In genomic region chr1:151638074-151638775, GRCh38 we compare ENCODE assay signal across 26 cellular contexts. TPM values are rescaled to one million over a fixed set of nuclear protein-coding genes. Genes with fewer than 3 reads are reported as not detected.
DNase-seq lines count a peak whose midpoint lies in the region; ATAC-seq and TF ChIP-seq lines count a peak whose summit lies in the region.
"Had no signal": no experiment of that assay in that cellular context is flagged by ENCODE, and none has a peak within 500 bp of the region (broad histone marks: within the 10 kb centered on the region; RNA-seq: fewer than 3 reads in every experiment).

No MANE protein-coding gene starts in this region.

- peak overlapping the region; percentile 44 for H3K27ac Mint-ChIP-seq in activated naive CD8-positive, alpha-beta T cell treated with anti-CD3 and anti-CD28 coated beads, Interleukin-2, amount 50 U/mL, for 24 hours
- no peak overlapping the region for H3K27ac Mint-ChIP-seq in activated naive CD8-positive, alpha-beta T cell treated with anti-CD3 and anti-CD28 coated beads for 36 hours
- peak overlapping the region; percentile 59 for H3K27ac Mint-ChIP-seq in endothelial cell (ENCODE audit: unreplicated experiment)
- H3K27ac Mint-ChIP-seq in type B pancreatic cell = peak overlapping the region; percentile 10
- H3K27ac Mint-ChIP-seq: activated naive CD8-positive, alpha-beta T cell treated with anti-CD3 and anti-CD28 coated beads, Interleukin-2, amount 10 ng/mL, durations not matched to agents 7 days and 5 days; activated T-helper 2 cell treated with anti-CD3 and anti-CD28 coated beads, Interferon-gamma antibody, Interleukin-2, Interleukin-4, amounts not matched to agents 10 μg/mL and 5 μg/mL and 100 μg/mL, durations not matched to agents 14 hours and 24 hours and 36 hours; HFFc6; nephron progenitor cell had no signal

- H3K36me3 ChIP-seq in muscle layer of duodenum (ENCODE audit: control insufficient read depth in 1 of 2, insufficient read depth in 2 of 2, low read length in 2 of 2) = no peaks in the 10 kb centered on the region
- H3K36me3 ChIP-seq: brain microvascular endothelial cell, colonic mucosa had no signal

- no peaks in the 10 kb centered on the region for H3K9me3 ChIP-seq in muscle layer of duodenum (ENCODE audit: control insufficient read depth in 1 of 2, low read length in 2 of 2)
- H3K9me3 ChIP-seq: colonic mucosa had no signal

- H3K4me1 Mint-ChIP-seq in activated naive CD8-positive, alpha-beta T cell treated with anti-CD3 and anti-CD28 coated beads, Interleukin-2, amount 50 U/mL, for 24 hours = peaks cover 17% of the 10 kb centered on the region
- H3K4me1 Mint-ChIP-seq in activated naive CD8-positive, alpha-beta T cell treated with anti-CD3 and anti-CD28 coated beads for 36 hours = peaks cover 14% of the 10 kb centered on the region
- peaks cover 22% of the 10 kb centered on the region for H3K4me1 Mint-ChIP-seq in endothelial cell (ENCODE audit: unreplicated experiment)
- peaks cover 21% of the 10 kb centered on the region for H3K4me1 Mint-ChIP-seq in type B pancreatic cell (ENCODE audit: unreplicated experiment)

- H3K4me3 Mint-ChIP-seq in activated naive CD8-positive, alpha-beta T cell treated with anti-CD3 and anti-CD28 coated beads, Interleukin-2, amount 50 U/mL, for 24 hours = no peak overlapping the region
- no peak overlapping the region for H3K4me3 Mint-ChIP-seq in activated naive CD8-positive, alpha-beta T cell treated with anti-CD3 and anti-CD28 coated beads for 36 hours
- H3K4me3 Mint-ChIP-seq in endothelial cell (ENCODE audit: unreplicated experiment) = no peak overlapping the region
- no peak overlapping the region for H3K4me3 Mint-ChIP-seq in type B pancreatic cell
- H3K4me3 Mint-ChIP-seq: activated naive CD8-positive, alpha-beta T cell treated with anti-CD3 and anti-CD28 coated beads, Interleukin-2, amount 10 ng/mL, durations not matched to agents 7 days and 5 days; HFFc6; mesothelial cell of epicardium; nephron progenitor cell had no signal

- peaks cover 7% of the 10 kb centered on the region for H3K36me3 Mint-ChIP-seq in activated naive CD8-positive, alpha-beta T cell treated with anti-CD3 and anti-CD28 coated beads, Interleukin-2, amount 50 U/mL, for 24 hours (ENCODE audit: low read depth)
- H3K36me3 Mint-ChIP-seq in activated naive CD8-positive, alpha-beta T cell treated with anti-CD3 and anti-CD28 coated beads for 36 hours = peaks cover 14% of the 10 kb centered on the region
- H3K36me3 Mint-ChIP-seq in endothelial cell (ENCODE audit: low read depth, unreplicated experiment) (peaks cover 6% of the 10 kb centered on the region), type B pancreatic cell (peaks cover 18% of the 10 kb centered on the region)

- TF ChIP-seq CTCF in endothelial cell (IDR thresholded peaks at IDR 0.05; ENCODE audit: unreplicated experiment) (no peak), type B pancreatic cell (conservative IDR thresholded peaks at IDR 0.05) (no peak), omental fat pad (IDR thresholded peaks at IDR 0.05) (no peak)

- H3K9me3 Mint-ChIP-seq in activated naive CD8-positive, alpha-beta T cell treated with anti-CD3 and anti-CD28 coated beads, Interleukin-2, amount 50 U/mL, for 24 hours = no peaks in the 10 kb centered on the region
- H3K9me3 Mint-ChIP-seq in activated naive CD8-positive, alpha-beta T cell treated with anti-CD3 and anti-CD28 coated beads for 36 hours = peaks cover 3% of the 10 kb centered on the region
- H3K9me3 Mint-ChIP-seq in endothelial cell (ENCODE audit: unreplicated experiment) = no peaks in the 10 kb centered on the region
- H3K9me3 Mint-ChIP-seq in type B pancreatic cell = no peaks in the 10 kb centered on the region
- H3K9me3 Mint-ChIP-seq: activated naive CD8-positive, alpha-beta T cell treated with anti-CD3 and anti-CD28 coated beads, Interleukin-2, amount 10 ng/mL, durations not matched to agents 7 days and 5 days; activated T-helper 2 cell treated with anti-CD3 and anti-CD28 coated beads, Interferon-gamma antibody, Interleukin-2, Interleukin-4, amounts not matched to agents 10 μg/mL and 5 μg/mL and 100 μg/mL, durations not matched to agents 14 hours and 24 hours and 36 hours; HFFc6; mesothelial cell of epicardium; nephron progenitor cell had no signal

- H3K27me3 Mint-ChIP-seq in activated naive CD8-positive, alpha-beta T cell treated with anti-CD3 and anti-CD28 coated beads, Interleukin-2, amount 50 U/mL, for 24 hours = no peaks in the 10 kb centered on the region
- no peaks in the 10 kb centered on the region for H3K27me3 Mint-ChIP-seq in activated naive CD8-positive, alpha-beta T cell treated with anti-CD3 and anti-CD28 coated beads for 36 hours
- H3K27me3 Mint-ChIP-seq in endothelial cell (ENCODE audit: unreplicated experiment) = no peaks in the 10 kb centered on the region
- H3K27me3 Mint-ChIP-seq in type B pancreatic cell = no peaks in the 10 kb centered on the region
- H3K27me3 Mint-ChIP-seq: activated naive CD8-positive, alpha-beta T cell treated with anti-CD3 and anti-CD28 coated beads, Interleukin-2, amount 10 ng/mL, durations not matched to agents 7 days and 5 days had no signal

- DNase-seq in activated naive CD8-positive, alpha-beta T cell treated with anti-CD3 and anti-CD28 coated beads, Interleukin-2, amount 50 U/mL, for 24 hours = no peak
- DNase-seq in activated naive CD8-positive, alpha-beta T cell treated with anti-CD3 and anti-CD28 coated beads for 36 hours = no peak
- no peak for DNase-seq in endothelial cell (ENCODE audit: low spot score)
- no peak for DNase-seq in type B pancreatic cell (ENCODE audit: extremely low spot score, unreplicated experiment)
- DNase-seq in NCI-H1436 (lab: John Stamatoyannopoulos, UW) = no peak
- no peak for DNase-seq in omental fat pad (ENCODE audit: low spot score)
- DNase-seq: 8988T; activated CD8-positive, alpha-beta memory T cell treated with anti-CD3 and anti-CD28 coated beads, Interleukin-2, amount 50 U/mL, for 48 hours; activated naive CD8-positive, alpha-beta T cell treated with anti-CD3 and anti-CD28 coated beads, Interleukin-2, amount 10 ng/mL, durations not matched to agents 7 days and 5 days; brain microvascular endothelial cell; colonic mucosa; DND-41; glutamatergic neuron; HFFc6; NCI-H1417; NCI-H2107; NCI-H510A treated with DMSO at 0.1 percent for 48 hours; nephron progenitor cell; NK-92 treated with Interleukin-12 subunit alpha and Interleukin-12 subunit beta, amount 100 ng/mL, for 24 hours; stimulated activated CD4-positive, alpha-beta T cell treated with anti-CD3 and anti-CD28 coated beads, Interleukin-12 subunit alpha, Interleukin-12 subunit beta, amount 100 ng/mL, for 4 hours; stimulated activated CD4-positive, alpha-beta T cell treated with anti-CD3 and anti-CD28 coated beads, Interleukin-4, amount 100 ng/mL, for 4 hours; trophoblast cell had no signal

- H3K27ac ChIP-seq in muscle layer of duodenum (ENCODE audit: low read length) = peak overlapping the region; percentile 43
- H3K27ac ChIP-seq: colonic mucosa had no signal

- no peak overlapping the region for H3K4me3 ChIP-seq in muscle layer of duodenum (ENCODE audit: low read depth in 1 of 2, low read length in 2 of 2)
- H3K4me3 ChIP-seq: colonic mucosa had no signal

- no peaks in the 10 kb centered on the region for H3K27me3 ChIP-seq in muscle layer of duodenum (ENCODE audit: low read depth, low read length)
- H3K27me3 ChIP-seq: brain microvascular endothelial cell, colonic mucosa had no signal

- ATAC-seq in activated naive CD8-positive, alpha-beta T cell treated with anti-CD3 and anti-CD28 coated beads, Interleukin-2, amount 50 U/mL, for 24 hours = no peak
- ATAC-seq in HG03439 (IDR thresholded peaks at IDR 0.05; ENCODE audit: unreplicated experiment) (no peak), omental fat pad (ENCODE audit: low FRiP score) (no peak)

- peaks cover 8 to 23% of the 10 kb centered on the region in 2 donors for H3K4me1 ChIP-seq in muscle layer of duodenum (ENCODE audit: control insufficient read depth in 1 of 2, insufficient read depth in 2 of 2, low read length in 2 of 2)

RNA-seq across cellular contexts. Expression of gene SNX27, which starts 26.4 kb away (rescaled TPM):
- total RNA-seq in activated naive CD8-positive, alpha-beta T cell treated with anti-CD3 and anti-CD28 coated beads for 36 hours = 10 to 100 TPM; 25.2 to 27.7 TPM
- 28.9 TPM for total RNA-seq in endothelial cell (ENCODE audit: unreplicated experiment)
- 33.1 and 40.7 TPM in 2 replicates for total RNA-seq in type B pancreatic cell (ENCODE audit: low replicate concordance)
- total RNA-seq in omental fat pad = 10 to 100 TPM; 21.3 to 41.9 (median 33.6) TPM
